Comparison of ENCODE assay signal across 15 cellular contexts in genomic region chrX:24020280-24020876, GRCh38. TPM values are rescaled to one million over a fixed set of nuclear protein-coding genes. Genes with fewer than 3 reads are reported as not detected.
DNase-seq lines count a peak whose midpoint lies in the region; ATAC-seq and TF ChIP-seq lines count a peak whose summit lies in the region.
"Had no signal": no experiment of that assay in that cellular context is flagged by ENCODE, and none has a peak within 500 bp of the region (broad histone marks: within the 10 kb centered on the region; RNA-seq: fewer than 3 reads in every experiment).

No MANE protein-coding gene starts in this region.

- H3K27me3 ChIP-seq in left ventricle myocardium inferior (ENCODE audit: low read depth) = no peaks in the 10 kb centered on the region
- no peaks in the 10 kb centered on the region for H3K27me3 ChIP-seq in esophagus muscularis mucosa

- H3K4me3 Mint-ChIP-seq in T-helper 17 cell = peak overlapping the region; percentile 31
- H3K4me3 Mint-ChIP-seq in stimulated activated naive CD8-positive, alpha-beta T cell treated with anti-CD3 and anti-CD28 coated beads, Interleukin-15, amount 100 ng/mL, for 72 hours = peak overlapping the region; percentile 55 to 67
- H3K4me3 Mint-ChIP-seq in stimulated activated memory B cell treated with anti-CD40 and anti-IgM and Interleukin-4, amounts not matched to agents 10 μg/mL and 1 μg/mL and 100 μg/mL, for 72 hours = no peak overlapping the region
- H3K4me3 Mint-ChIP-seq: B cell had no signal

- H3K36me3 Mint-ChIP-seq in T-helper 17 cell (ENCODE audit: low read depth) = no peaks in the 10 kb centered on the region
- H3K36me3 Mint-ChIP-seq in stimulated activated memory B cell treated with anti-CD40 and anti-IgM and Interleukin-4, amounts not matched to agents 10 μg/mL and 1 μg/mL and 100 μg/mL, for 72 hours = no peaks in the 10 kb centered on the region

- H3K9me3 Mint-ChIP-seq in stimulated activated naive CD8-positive, alpha-beta T cell treated with anti-CD3 and anti-CD28 coated beads, Interleukin-15, amount 100 ng/mL, for 72 hours = no peaks in the 10 kb centered on the region
- no peaks in the 10 kb centered on the region for H3K9me3 Mint-ChIP-seq in stimulated activated memory B cell treated with anti-CD40 and anti-IgM and Interleukin-4, amounts not matched to agents 10 μg/mL and 1 μg/mL and 100 μg/mL, for 72 hours

- H3K27ac Mint-ChIP-seq in T-helper 17 cell = peak overlapping the region; percentile 43
- no peak overlapping the region for H3K27ac Mint-ChIP-seq in stimulated activated naive CD8-positive, alpha-beta T cell treated with anti-CD3 and anti-CD28 coated beads, Interleukin-15, amount 100 ng/mL, for 72 hours
- no peak overlapping the region for H3K27ac Mint-ChIP-seq in stimulated activated memory B cell treated with anti-CD40 and anti-IgM and Interleukin-4, amounts not matched to agents 10 μg/mL and 1 μg/mL and 100 μg/mL, for 72 hours
- H3K27ac Mint-ChIP-seq: B cell had no signal

- TF ChIP-seq POLR2A in esophagus muscularis mucosa (IDR thresholded peaks at IDR 0.05; ENCODE audit: low read depth) = no peak

- no peak for ATAC-seq in left cardiac atrium
- no peak for ATAC-seq in T-helper 17 cell
- ATAC-seq in stimulated activated naive CD8-positive, alpha-beta T cell treated with anti-CD3 and anti-CD28 coated beads, Interleukin-15, amount 100 ng/mL, for 72 hours = no peak
- ATAC-seq in stimulated activated memory B cell treated with anti-CD40 and anti-IgM and Interleukin-4, amounts not matched to agents 10 μg/mL and 1 μg/mL and 100 μg/mL, for 72 hours = no peak
- ATAC-seq in GM21526 (IDR thresholded peaks at IDR 0.05; ENCODE audit: low FRiP score, unreplicated experiment) = no peak

- intact Hi-C loops in left ventricle myocardium inferior (cut with micrococcal nuclease) (no loop called here), left cardiac atrium (cut with DNase I) (loop anchor here in 1 of 2 donors (10.0 kb wide), 1 partner anchor 236 kb away; the partner anchor contains the start of gene SAT1), esophagus muscularis mucosa (cut with DNase I) (loop anchor here (10.0 kb wide), 1 partner anchor 236 kb away; the partner anchor contains the start of gene SAT1)

- peaks cover 14% of the 10 kb centered on the region for H3K4me1 Mint-ChIP-seq in T-helper 17 cell
- H3K4me1 Mint-ChIP-seq in stimulated activated naive CD8-positive, alpha-beta T cell treated with anti-CD3 and anti-CD28 coated beads, Interleukin-15, amount 100 ng/mL, for 72 hours = peaks cover 29% of the 10 kb centered on the region
- peaks cover 21% of the 10 kb centered on the region for H3K4me1 Mint-ChIP-seq in stimulated activated memory B cell treated with anti-CD40 and anti-IgM and Interleukin-4, amounts not matched to agents 10 μg/mL and 1 μg/mL and 100 μg/mL, for 72 hours

- no peak for TF ChIP-seq EP300 in esophagus muscularis mucosa (IDR thresholded peaks at IDR 0.05)

- no peak for TF ChIP-seq CTCF in left ventricle myocardium inferior (IDR thresholded peaks at IDR 0.05; ENCODE audit: borderline replicate concordance)
- no peak for TF ChIP-seq CTCF in esophagus muscularis mucosa (IDR thresholded peaks at IDR 0.05)

- DNase-seq in left ventricle myocardium inferior = no peak
- DNase-seq in left cardiac atrium = no peak
- no peak for DNase-seq in T-helper 17 cell
- DNase-seq in esophagus muscularis mucosa (ENCODE audit: extremely low spot score) = no peak
- no peak for DNase-seq in stimulated activated naive CD8-positive, alpha-beta T cell treated with anti-CD3 and anti-CD28 coated beads, Interleukin-15, amount 100 ng/mL, for 72 hours
- DNase-seq in stimulated activated CD8-positive, alpha-beta memory T cell treated with anti-CD3 and anti-CD28 coated beads, Interleukin-4, amount 100 ng/mL, for 48 hours = no peak
- DNase-seq: foreskin melanocyte; H7; NCI-H2171; SK-N-SH; stimulated activated CD4-positive, alpha-beta T cell treated with anti-CD3 and anti-CD28 coated beads, Interleukin-4, amount 100 ng/mL, for 1 hour; stimulated activated naive CD4-positive, alpha-beta T cell treated with Interleukin-2 at 50 U/mL for 16 hours had no signal

- 41% methylated on average over 3 of the region's 3 CpGs for WGBS in esophagus muscularis mucosa

- H3K4me1 ChIP-seq in left ventricle myocardium inferior (peaks cover 13% of the 10 kb centered on the region), esophagus muscularis mucosa (peaks cover 0 to 41% (median 21%) of the 10 kb centered on the region in 4 donors)

- peak overlapping the region; percentile 44 for H3K27ac ChIP-seq in left ventricle myocardium inferior (replicated peaks)
- peak overlapping the region; percentile 43 to 70 (median 51) for H3K27ac ChIP-seq in esophagus muscularis mucosa (replicated peaks in 1 of 4)

- no peaks in the 10 kb centered on the region for H3K27me3 Mint-ChIP-seq in T-helper 17 cell
- H3K27me3 Mint-ChIP-seq in stimulated activated naive CD8-positive, alpha-beta T cell treated with anti-CD3 and anti-CD28 coated beads, Interleukin-15, amount 100 ng/mL, for 72 hours = no peaks in the 10 kb centered on the region
- no peaks in the 10 kb centered on the region for H3K27me3 Mint-ChIP-seq in stimulated activated memory B cell treated with anti-CD40 and anti-IgM and Interleukin-4, amounts not matched to agents 10 μg/mL and 1 μg/mL and 100 μg/mL, for 72 hours
- H3K27me3 Mint-ChIP-seq: B cell had no signal

- H3K4me3 ChIP-seq in left ventricle myocardium inferior (no peak overlapping the region), esophagus muscularis mucosa (no peak overlapping the region)

- H3K9me3 ChIP-seq in left ventricle myocardium inferior (replicated peaks) (no peaks in the 10 kb centered on the region), T-helper 17 cell (ENCODE audit: control insufficient read depth, low read length, poor library complexity, severe bottlenecking) (no peaks in the 10 kb centered on the region), esophagus muscularis mucosa (no peaks in the 10 kb centered on the region)
- H3K9me3 ChIP-seq: SK-N-SH had no signal

- H3K36me3 ChIP-seq in left ventricle myocardium inferior (no peaks in the 10 kb centered on the region), esophagus muscularis mucosa (no peaks in the 10 kb centered on the region)

RNA-seq across cellular contexts. Expression of gene KLHL15, which starts 6.6 kb away (rescaled TPM):
- total RNA-seq in left ventricle myocardium inferior (6.6 TPM), left cardiac atrium (1 to 10 TPM; 4.8 to 6.0 TPM), T-helper 17 cell (10 to 100 TPM; 19.4 to 20.1 TPM), esophagus muscularis mucosa (10 to 100 TPM in 3 of 4 donors, 1 to 10 TPM in 1; 8.0 to 21.5 (median 13.0) TPM)

RNA-seq across cellular contexts. Expression of gene EIF2S3, which starts 34.4 kb away (rescaled TPM):
- total RNA-seq in left ventricle myocardium inferior (71.0 TPM), left cardiac atrium (10 to 100 TPM; 69.7 to 98.0 TPM), T-helper 17 cell (100 to 1,000 TPM; 161 to 172 TPM), esophagus muscularis mucosa (100 to 1,000 TPM; 116 to 159 (median 126) TPM)
